ENCODE assay signal across 9 cellular contexts in genomic region chr2:173066887-173067676, GRCh38.
"Had no signal": no experiment of that assay in that cellular context is flagged by ENCODE, and none has a peak within 500 bp of the region (broad histone marks: within the 10 kb centered on the region; RNA-seq: fewer than 3 reads in every experiment).

No MANE protein-coding gene starts in this region.

- ATAC-seq: HCT116 had no signal

- H3K9me3 ChIP-seq: HAP-1 had no signal

- H3K27ac ChIP-seq: GM23248, HL-60 had no signal

- H3K36me3 ChIP-seq: HAP-1 had no signal

- H3K4me3 ChIP-seq: GM23248, HAP-1 had no signal

- DNase-seq: GM23248, GOT3, H7, HFFc6, IMR-90, KBM-7 had no signal
